In genomic region chr2:170339753-170340692, GRCh38 we compare ENCODE assay signal across 1 cellular context.
TF ChIP-seq lines count a peak whose summit lies in the region.

No MANE protein-coding gene starts in this region.

TF ChIP-seq in K562, 482 proteins besides CTCF, POLR2A, EP300 and RAD21 (continued from another document):
- TF ChIP-seq E2F5 (CRISPR knock-in tag; IDR thresholded peaks at IDR 0.05) (no peak), MECOM (CRISPR knock-in tag; IDR thresholded peaks at IDR 0.05) (no peak), SOX6 (IDR thresholded peaks at IDR 0.05) (peak; percentile 91), RCOR1 (IDR thresholded peaks at IDR 0.05; ENCODE audit: borderline replicate concordance in 1 of 2, low read depth in 2 of 2, low read length in 2 of 2) (peak in 1 of 2 experiments; percentile 94; a peak in 2 of 4 replicates), BCL6 (CRISPR knock-in tag; IDR thresholded peaks at IDR 0.05) (no peak), FOXM1 (IDR thresholded peaks at IDR 0.05; ENCODE audit: low read depth) (peak; percentile 53; the same call in 1 of the 2 replicates), FOXM1 (CRISPR knock-in tag; IDR thresholded peaks at IDR 0.05; ENCODE audit: low read depth) (no peak), FIP1L1 (IDR thresholded peaks at IDR 0.05; ENCODE audit: low read depth, low read length, poor library complexity, severe bottlenecking) (no peak), TAL1 (IDR thresholded peaks at IDR 0.05) (peak; percentile 82), ATF6 (CRISPR knock-in tag; IDR thresholded peaks at IDR 0.05) (0 out of 2 replicates have a peak, but pooled peaks have one; percentile 51), NCOR1 (IDR thresholded peaks at IDR 0.05) (peak; percentile 79), DLX4 (CRISPR knock-in tag; IDR thresholded peaks at IDR 0.05) (no peak), HINFP (tag; conservative IDR thresholded peaks at IDR 0.05; ENCODE audit: low read depth) (no peak), CLOCK (CRISPR knock-in tag; IDR thresholded peaks at IDR 0.05; ENCODE audit: borderline replicate concordance) (0 out of 2 replicates have a peak, but pooled peaks have one; percentile 13), SLC30A9 (CRISPR knock-in tag; IDR thresholded peaks at IDR 0.05) (no peak), GABPB2 (CRISPR knock-in tag; conservative IDR thresholded peaks at IDR 0.05) (no peak), SP1 (CRISPR knock-in tag; IDR thresholded peaks at IDR 0.05) (peak; percentile 57; the same call in 1 of the 2 replicates), MEF2D (tag; conservative IDR thresholded peaks at IDR 0.05; ENCODE audit: low read depth) (0 out of 2 replicates have a peak, but pooled peaks have one; percentile 36), ZNF639 (CRISPR knock-in tag; conservative IDR thresholded peaks at IDR 0.05 in 1 of 2, IDR thresholded peaks at IDR 0.05 in 1 of 2) (peak in 1 of 2 experiments; percentile 32; a peak in 1 of 4 replicates), MITF (IDR thresholded peaks at IDR 0.05) (peak; percentile 32; the same call in 1 of the 2 replicates), CBFA2T3 (IDR thresholded peaks at IDR 0.05) (peak; percentile 92), SETDB1 (IDR thresholded peaks at IDR 0.05; ENCODE audit: low read length) (no peak), ZNF778 (CRISPR knock-in tag; IDR thresholded peaks at IDR 0.05) (no peak), TEAD4 (IDR thresholded peaks at IDR 0.05; ENCODE audit: low read length) (peak; percentile 87), TEAD4 (CRISPR knock-in tag; IDR thresholded peaks at IDR 0.05; ENCODE audit: borderline replicate concordance) (no peak), DEAF1 (CRISPR knock-in tag; IDR thresholded peaks at IDR 0.05) (peak; percentile 19; the same call in 1 of the 2 replicates), CREM (IDR thresholded peaks at IDR 0.05; ENCODE audit: low read depth) (peak; percentile 47; the same call in 1 of the 2 replicates), KLF16 (IDR thresholded peaks at IDR 0.05) (peak; percentile 69; the same call in 1 of the 2 replicates), ZNF584 (CRISPR knock-in tag; IDR thresholded peaks at IDR 0.05; ENCODE audit: low read depth) (peak; percentile 62; the same call in 1 of the 2 replicates), TRIM24 (IDR thresholded peaks at IDR 0.05) (peak; percentile 50 to 58; a peak in 2 of 4 replicates), NFE2 (IDR thresholded peaks at IDR 0.05; ENCODE audit: low read depth) (peak; percentile 44; the same call in 1 of the 2 replicates), ZNF707 (CRISPR knock-in tag; conservative IDR thresholded peaks at IDR 0.05) (no peak), THRAP3 (IDR thresholded peaks at IDR 0.05; ENCODE audit: borderline replicate concordance) (no peak), CBX1 (IDR thresholded peaks at IDR 0.05; ENCODE audit: low read depth) (no peak), HDAC1 (IDR thresholded peaks at IDR 0.05) (peak in 1 of 2 experiments; percentile 56; a peak in 1 of 4 replicates), DPF2 (IDR thresholded peaks at IDR 0.05) (peak; percentile 66; the same call in 1 of the 2 replicates), TBL1XR1 (IDR thresholded peaks at IDR 0.05; ENCODE audit: low read length in 2 of 2) (peak in 1 of 2 experiments; percentile 45; a peak in 1 of 4 replicates), ZNF324 (CRISPR knock-in tag; IDR thresholded peaks at IDR 0.05) (0 out of 2 replicates have a peak, but pooled peaks have one; percentile 16)
